8 cellular contexts compared by ENCODE assay signal in the genomic region with DNA sequence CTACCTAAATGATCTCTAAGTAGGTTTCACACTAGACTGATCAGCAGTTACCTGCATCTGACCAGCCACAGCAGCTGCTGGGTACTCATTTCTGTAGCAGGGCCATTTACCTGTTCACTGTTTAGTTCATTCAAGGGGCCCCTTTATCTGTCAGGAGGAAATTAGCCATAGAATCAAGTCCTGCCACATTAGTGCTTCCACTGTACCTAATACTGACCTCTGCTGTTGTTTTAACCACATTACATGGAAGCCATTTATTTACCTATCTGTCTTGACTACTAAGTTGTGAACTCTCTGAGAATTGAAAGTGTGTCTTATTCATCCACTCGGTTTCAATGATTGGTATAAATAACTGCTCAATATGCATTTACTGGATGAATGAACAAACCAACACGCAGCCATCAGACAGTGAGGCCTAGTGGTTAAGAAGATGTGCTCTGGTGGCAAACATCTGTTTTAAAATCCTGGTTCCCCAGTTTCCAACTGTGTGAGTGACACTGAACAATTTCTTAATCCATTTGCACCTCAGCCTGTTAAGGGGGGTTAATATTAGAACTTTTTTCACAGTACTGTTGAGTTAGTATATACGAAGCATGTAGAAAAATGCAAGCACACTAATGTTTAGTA. TPM values are rescaled to one million over a fixed set of nuclear protein-coding genes. Genes with fewer than 3 reads are reported as not detected.
DNase-seq lines count a peak whose midpoint lies in the region; ATAC-seq and TF ChIP-seq lines count a peak whose summit lies in the region.

No MANE protein-coding gene starts in this region.

- in situ Hi-C loops in transverse colon (cut with MboI; ENCODE audit: low pct_ligation_motif_present in 1 of 4, low pct_unique_long_range_greater_than_20kb in 1 of 4, low sequenced_read_pairs in 3 of 4) = loop anchor here (10.0 to 25.0 kb wide), 4 partner anchors 239 to 364 kb away; no protein-coding TSS in a partner anchor

- no peak overlapping the region for H3K27ac ChIP-seq in breast epithelium
- H3K27ac ChIP-seq in transverse colon = no peak overlapping the region

- H3K9me3 ChIP-seq in breast epithelium = no peaks in the 10 kb centered on the region
- H3K9me3 ChIP-seq in transverse colon = no peaks in the 10 kb centered on the region

- 38 to 42% methylated on average over 2 to 3 of the region's 3 CpGs for WGBS in transverse colon (ENCODE audit: low coverage in 1 of 2), 2 donors

- DNase-seq in NCI-H2196 (lab: John Stamatoyannopoulos, UW; ENCODE audit: unreplicated experiment) = peak; percentile 3
- DNase-seq in NCI-H2196 treated with DMSO at 0.1 percent for 48 hours (lab: John Stamatoyannopoulos, UW; ENCODE audit: unreplicated experiment) = no peak
- DNase-seq in NOMO-1 treated with dmso at 0.1 percent for 144 hours (lab: John Stamatoyannopoulos, UW; ENCODE audit: unreplicated experiment) = peak; percentile 1
- no peak for DNase-seq in breast epithelium (ENCODE audit: low spot score in 2 of 2)
- peak; percentile 72 for DNase-seq in left kidney (ENCODE audit: low read depth, low spot score)
- no peak for DNase-seq in transverse colon

- H3K27me3 ChIP-seq in breast epithelium (no peaks in the 10 kb centered on the region), transverse colon (no peaks in the 10 kb centered on the region)

- H3K4me1 ChIP-seq in breast epithelium (no peaks in the 10 kb centered on the region), transverse colon (peaks cover 0 to under 1% (median 0%) of the 10 kb centered on the region in 4 donors)

- peak; percentile 96 for ATAC-seq in GM19328 (IDR thresholded peaks at IDR 0.05; ENCODE audit: unreplicated experiment)
- peak; percentile 97 for ATAC-seq in HG03159 (IDR thresholded peaks at IDR 0.05; ENCODE audit: unreplicated experiment)

- TF ChIP-seq CTCF in breast epithelium (IDR thresholded peaks at IDR 0.05) (peak; percentile 31 to 76 (median 59)), transverse colon (IDR thresholded peaks at IDR 0.05) (peak; percentile 61 to 69 (median 64))

- no peak for TF ChIP-seq POLR2A in breast epithelium (IDR thresholded peaks at IDR 0.05)
- no peak for TF ChIP-seq POLR2A in transverse colon (IDR thresholded peaks at IDR 0.05)

- no peaks in the 10 kb centered on the region for H3K36me3 ChIP-seq in breast epithelium
- H3K36me3 ChIP-seq in transverse colon = no peaks in the 10 kb centered on the region

- H3K4me3 ChIP-seq in breast epithelium = no peak overlapping the region
- H3K4me3 ChIP-seq in transverse colon = no peak overlapping the region

- no peak for TF ChIP-seq EP300 in transverse colon (IDR thresholded peaks at IDR 0.05; ENCODE audit: low read depth)

- intact Hi-C loops in breast epithelium (cut with DNase I; ENCODE audit: low total_unique reads) (no loop called here), transverse colon (cut with DNase I; ENCODE audit: low total_unique reads) (no loop called here)

RNA-seq across cellular contexts. Expression of gene ANXA5, which starts 30.0 kb away (rescaled TPM):
- total RNA-seq in breast epithelium = 100 to 1,000 TPM; 286 to 430 (median 292) TPM
- total RNA-seq in transverse colon = 100 to 1,000 TPM in 2 of 4 donors, 10 to 100 TPM in 2; 62.7 to 196 (median 135) TPM

RNA-seq across cellular contexts. Expression of gene SMIM43, which starts 38.2 kb away (rescaled TPM):
- total RNA-seq in breast epithelium (not detected), transverse colon (under 1 TPM in 1 of 4 donors, not detected in 3; 0.27 TPM)

Comparison
In these comparisons a context has a peak if more than half of its experiments do, and no peak if none do; other contexts are left out.
1. DNase-seq: peak in NCI-H2196 (single experiment), NOMO-1 treated with dmso at 0.1 percent for 144 hours (single experiment) and left kidney (single experiment); none in NCI-H2196 treated with DMSO at 0.1 percent for 48 hours (single experiment), breast epithelium (0 of 2) and transverse colon (single experiment).